Comparison of ENCODE assay signal across 8 cellular contexts in genomic region chr5:76601470-76601869, GRCh38. TPM values are rescaled to one million over a fixed set of nuclear protein-coding genes. Genes with fewer than 3 reads are reported as not detected.
A peak's percentile ranks its signal among the peaks of the same experiment; 100 is the strongest.
DNase-seq lines count a peak whose midpoint lies in the region; ATAC-seq and TF ChIP-seq lines count a peak whose summit lies in the region.

No MANE protein-coding gene starts in this region.

- peak; percentile 64 to 73 for ATAC-seq in right cardiac atrium
- peak; percentile 72 for ATAC-seq in sciatic nerve
- no peak for ATAC-seq in GM18519 (IDR thresholded peaks at IDR 0.05; ENCODE audit: low FRiP score, unreplicated experiment)

- WGBS in right cardiac atrium = 16% methylated on average over 3 of the region's 3 CpGs

- TF ChIP-seq CTCF in BJ (IDR thresholded peaks at IDR 0.05; ENCODE audit: insufficient read depth, low read depth, low read length) (peak; percentile 70), GM12873 (IDR thresholded peaks at IDR 0.05; ENCODE audit: insufficient read depth, low read depth, low read length, missing control alignments) (peak; percentile 70)

- no peak for DNase-seq in BJ (ENCODE audit: low read depth)
- DNase-seq in NCI-H2029 treated with DMSO at 0.1 percent for 48 hours (lab: John Stamatoyannopoulos, UW) = peak; percentile 8
- peak; percentile 74 for DNase-seq in amniotic stem cell (lab: John Stamatoyannopoulos, UW)
- no peak for DNase-seq in right cardiac atrium
- no peak for DNase-seq in sciatic nerve (ENCODE audit: low spot score)
- DNase-seq in NCI-H526 treated with DMSO at 0.1 percent for 48 hours (lab: John Stamatoyannopoulos, UW) = no peak

- H3K9me3 ChIP-seq in right cardiac atrium (ENCODE audit: control insufficient read depth, low read length) = no peaks in the 10 kb centered on the region

- no peak overlapping the region for H3K4me3 ChIP-seq in BJ (ENCODE audit: low read depth, low read length)
- no peak overlapping the region for H3K4me3 ChIP-seq in right cardiac atrium (ENCODE audit: low read length)

- CTCF ChIA-PET in BJ (lab: Yijun Ruan, JAX) = interaction anchor here (0.6 to 15.4 kb wide), 29 partner anchors 10 to 220 kb away, joined by 3 to 257 read pairs (median 4); no protein-coding TSS in a partner anchor

- no peaks in the 10 kb centered on the region for H3K36me3 ChIP-seq in BJ (ENCODE audit: control insufficient read depth, insufficient read depth, low read length)

- intact Hi-C loops in right cardiac atrium (cut with DNase I) (loop anchor here (2.0 to 10.0 kb wide), 5 partner anchors 39 to 413 kb away; no protein-coding TSS in a partner anchor), sciatic nerve (cut with DNase I) (loop anchor here (10.0 kb wide), 1 partner anchor 173 kb away; no protein-coding TSS in a partner anchor)

- H3K27ac ChIP-seq in right cardiac atrium (ENCODE audit: low read length) = no peak overlapping the region

- H3K27me3 ChIP-seq in BJ (ENCODE audit: control insufficient read depth, insufficient read depth, low read length) (no peaks in the 10 kb centered on the region), right cardiac atrium (ENCODE audit: control insufficient read depth, insufficient read depth) (no peaks in the 10 kb centered on the region)

- POLR2A ChIA-PET in BJ (lab: Charles Lee) = no interaction called here

- H3K4me1 ChIP-seq in right cardiac atrium (ENCODE audit: control insufficient read depth, insufficient read depth, low read length) = no peaks in the 10 kb centered on the region

RNA-seq across cellular contexts. Expression of gene F2RL2, which starts 21.7 kb away (rescaled TPM):
- 48.8 and 60.8 TPM in 2 replicates for polyA plus RNA-seq in BJ (2011; rRNA removed)
- polyA minus RNA-seq in BJ (2011; rRNA and poly(A)+ RNA removed) = 32.0 and 43.8 TPM in 2 replicates
- total RNA-seq in right cardiac atrium = 1 to 10 TPM in 1 of 4 donors, under 1 TPM in 3; 0.11 to 1.4 (median 0.32) TPM
- 0.11 TPM for polyA plus RNA-seq in right cardiac atrium
- total RNA-seq in sciatic nerve = 0.89 TPM

Comparison
In these comparisons a context has a peak if more than half of its experiments do, and no peak if none do; other contexts are left out.
1. DNase-seq: peak in NCI-H2029 treated with DMSO at 0.1 percent for 48 hours (single experiment) and amniotic stem cell (single experiment); none in BJ (single experiment), right cardiac atrium (0 of 3), sciatic nerve (single experiment) and NCI-H526 treated with DMSO at 0.1 percent for 48 hours (single experiment).